1 cellular context compared by ENCODE assay signal in genomic region chr22:30542811-30543188, GRCh38.
A peak's percentile ranks its signal among the peaks of the same experiment; 100 is the strongest.
TF ChIP-seq lines count a peak whose summit lies in the region.

No MANE protein-coding gene starts in this region.

TF ChIP-seq in K562, 482 proteins besides CTCF, POLR2A, EP300 and RAD21:
- TF ChIP-seq CBX2 (IDR thresholded peaks at IDR 0.05; ENCODE audit: insufficient read depth, low read length, poor library complexity, severe bottlenecking): no peak
- peak; percentile 1; the same call in 1 of the 2 replicates for TF ChIP-seq TFAP4 (CRISPR knock-in tag; IDR thresholded peaks at IDR 0.05; ENCODE audit: borderline replicate concordance)
